Comparison of ENCODE assay signal across 24 cellular contexts in genomic region chr12:50265770-50266524, GRCh38. TPM values are rescaled to one million over a fixed set of nuclear protein-coding genes. Genes with fewer than 3 reads are reported as not detected.
DNase-seq lines count a peak whose midpoint lies in the region; ATAC-seq and TF ChIP-seq lines count a peak whose summit lies in the region.
"Had no signal": no experiment of that assay in that cellular context is flagged by ENCODE, and none has a peak within 500 bp of the region (broad histone marks: within the 10 kb centered on the region; RNA-seq: fewer than 3 reads in every experiment).

No MANE protein-coding gene starts in this region.

- no peak for DNase-seq in T-helper 2 cell treated with Interferon-gamma antibody and Interleukin-4, amounts not matched to agents 5 μg/mL and 100 μg/mL, for 36 hours (ENCODE audit: low spot score)
- DNase-seq in T-helper 2 cell: no peak
- DNase-seq in amniotic epithelial cell (ENCODE audit: low read depth): peak; percentile 6
- DNase-seq in epithelial cell of esophagus (ENCODE audit: low read depth): peak; percentile 92
- DNase-seq in mucosa of descending colon: no peak
- DNase-seq in WERI-Rb-1: no peak
- DNase-seq: 8988T; CD4-positive, alpha-beta memory T cell; GOT3; HCEC 1CT; KBM-7; NCI-H1092 treated with DMSO at 0.1 percent for 48 hours; NCI-H1436 treated with DMSO at 0.1 percent for 48 hours; NCI-H1930; NCI-H226; NCI-H510A treated with DMSO at 0.1 percent for 48 hours; NCI-H748 treated with DMSO at 0.1 percent for 48 hours; NK-92 treated with Interleukin-12 subunit alpha and Interleukin-12 subunit beta, amount 100 ng/mL, for 24 hours; Peyer's patch had no signal

- intact Hi-C loops in mucosa of descending colon (cut with DNase I, micrococcal nuclease): no loop called here

- H3K36me3 Mint-ChIP-seq in T-helper 2 cell treated with Interferon-gamma antibody and Interleukin-4, amounts not matched to agents 5 μg/mL and 100 μg/mL, for 36 hours (ENCODE audit: low read depth): peaks cover 12% of the 10 kb centered on the region
- H3K36me3 Mint-ChIP-seq: CD4-positive, alpha-beta memory T cell had no signal

- H3K4me3 ChIP-seq in epithelial cell of esophagus (ENCODE audit: low read length): no peak overlapping the region
- H3K4me3 ChIP-seq in mucosa of descending colon: no peak overlapping the region
- H3K4me3 ChIP-seq in WERI-Rb-1 (ENCODE audit: low read depth, low read length): no peak overlapping the region
- H3K4me3 ChIP-seq: BLaER1 treated with 17β-estradiol and CSF1 and Interleukin-3, amounts not matched to agents 10 nM and 100 nM; Peyer's patch; SJSA1 had no signal

- H3K27ac ChIP-seq in WERI-Rb-1: no peak overlapping the region
- H3K27ac ChIP-seq: BLaER1 treated with 17β-estradiol and CSF1 and Interleukin-3, amounts not matched to agents 10 nM and 100 nM; SJSA1 had no signal

- H3K9me3 ChIP-seq in mucosa of descending colon (no peaks in the 10 kb centered on the region), WERI-Rb-1 (ENCODE audit: severe bottlenecking) (peaks cover 3% of the 10 kb centered on the region)
- H3K9me3 ChIP-seq: Peyer's patch, SJSA1 had no signal

- H3K36me3 ChIP-seq in mucosa of descending colon (ENCODE audit: low read depth) (no peaks in the 10 kb centered on the region), WERI-Rb-1 (peaks cover 6% of the 10 kb centered on the region)
- H3K36me3 ChIP-seq: BLaER1 treated with 17β-estradiol and CSF1 and Interleukin-3, amounts not matched to agents 10 nM and 100 nM; Peyer's patch; SJSA1 had no signal

- H3K4me1 Mint-ChIP-seq in T-helper 2 cell treated with Interferon-gamma antibody and Interleukin-4, amounts not matched to agents 5 μg/mL and 100 μg/mL, for 36 hours (ENCODE audit: low read depth): peaks cover 23% of the 10 kb centered on the region
- H3K4me1 Mint-ChIP-seq: CD4-positive, alpha-beta memory T cell had no signal

- H3K4me1 ChIP-seq in mucosa of descending colon (ENCODE audit: low read depth): no peaks in the 10 kb centered on the region
- H3K4me1 ChIP-seq: BLaER1 treated with 17β-estradiol and CSF1 and Interleukin-3, amounts not matched to agents 10 nM and 100 nM had no signal

- no peaks in the 10 kb centered on the region for H3K27me3 ChIP-seq in WERI-Rb-1 (ENCODE audit: insufficient read depth, low read depth, severe bottlenecking)
- H3K27me3 ChIP-seq: BLaER1 treated with 17β-estradiol and CSF1 and Interleukin-3, amounts not matched to agents 10 nM and 100 nM; Peyer's patch; SJSA1 had no signal

- H3K27me3 Mint-ChIP-seq in T-helper 2 cell treated with Interferon-gamma antibody and Interleukin-4, amounts not matched to agents 5 μg/mL and 100 μg/mL, for 36 hours (ENCODE audit: low read depth): no peaks in the 10 kb centered on the region

- no peak for TF ChIP-seq CTCF in epithelial cell of esophagus (IDR thresholded peaks at IDR 0.05; ENCODE audit: insufficient read depth, low read depth, low read length, missing control alignments)
- no peak for TF ChIP-seq CTCF in mucosa of descending colon (IDR thresholded peaks at IDR 0.05)
- TF ChIP-seq CTCF in WERI-Rb-1 (IDR thresholded peaks at IDR 0.05; ENCODE audit: low read depth, low read length): no peak

- H3K4me3 Mint-ChIP-seq in T-helper 2 cell treated with Interferon-gamma antibody and Interleukin-4, amounts not matched to agents 5 μg/mL and 100 μg/mL, for 36 hours: no peak overlapping the region
- H3K4me3 Mint-ChIP-seq: CD4-positive, alpha-beta memory T cell had no signal

- ATAC-seq in mucosa of descending colon: peak; percentile 53
- no peak for ATAC-seq in HG03045 (IDR thresholded peaks at IDR 0.05; ENCODE audit: unreplicated experiment)
- no peak for ATAC-seq in GM21390 (IDR thresholded peaks at IDR 0.05; ENCODE audit: unreplicated experiment)
- ATAC-seq: Right ventricle myocardium inferior had no signal

- peak overlapping the region; percentile 58 for H3K27ac Mint-ChIP-seq in T-helper 2 cell treated with Interferon-gamma antibody and Interleukin-4, amounts not matched to agents 5 μg/mL and 100 μg/mL, for 36 hours
- H3K27ac Mint-ChIP-seq: CD4-positive, alpha-beta memory T cell had no signal

- peaks cover 5% of the 10 kb centered on the region for H3K9me3 Mint-ChIP-seq in T-helper 2 cell treated with Interferon-gamma antibody and Interleukin-4, amounts not matched to agents 5 μg/mL and 100 μg/mL, for 36 hours
- H3K9me3 Mint-ChIP-seq: CD4-positive, alpha-beta memory T cell had no signal

RNA-seq across cellular contexts. Expression of gene LIMA1, which starts 17.4 kb away (rescaled TPM):
- total RNA-seq in mucosa of descending colon: 100 to 1,000 TPM; 155 to 364 (median 249) TPM

Comparison
In these comparisons a context has a peak if more than half of its experiments do, and no peak if none do; other contexts are left out.
1. DNase-seq: peak in amniotic epithelial cell (single experiment) and epithelial cell of esophagus (single experiment); none in T-helper 2 cell treated with Interferon-gamma antibody and Interleukin-4, amounts not matched to agents 5 μg/mL and 100 μg/mL, for 36 hours (single experiment), T-helper 2 cell (0 of 5), mucosa of descending colon (0 of 3) and WERI-Rb-1 (single experiment).